Comparison of ENCODE assay signal across 8 cellular contexts in the genomic region with DNA sequence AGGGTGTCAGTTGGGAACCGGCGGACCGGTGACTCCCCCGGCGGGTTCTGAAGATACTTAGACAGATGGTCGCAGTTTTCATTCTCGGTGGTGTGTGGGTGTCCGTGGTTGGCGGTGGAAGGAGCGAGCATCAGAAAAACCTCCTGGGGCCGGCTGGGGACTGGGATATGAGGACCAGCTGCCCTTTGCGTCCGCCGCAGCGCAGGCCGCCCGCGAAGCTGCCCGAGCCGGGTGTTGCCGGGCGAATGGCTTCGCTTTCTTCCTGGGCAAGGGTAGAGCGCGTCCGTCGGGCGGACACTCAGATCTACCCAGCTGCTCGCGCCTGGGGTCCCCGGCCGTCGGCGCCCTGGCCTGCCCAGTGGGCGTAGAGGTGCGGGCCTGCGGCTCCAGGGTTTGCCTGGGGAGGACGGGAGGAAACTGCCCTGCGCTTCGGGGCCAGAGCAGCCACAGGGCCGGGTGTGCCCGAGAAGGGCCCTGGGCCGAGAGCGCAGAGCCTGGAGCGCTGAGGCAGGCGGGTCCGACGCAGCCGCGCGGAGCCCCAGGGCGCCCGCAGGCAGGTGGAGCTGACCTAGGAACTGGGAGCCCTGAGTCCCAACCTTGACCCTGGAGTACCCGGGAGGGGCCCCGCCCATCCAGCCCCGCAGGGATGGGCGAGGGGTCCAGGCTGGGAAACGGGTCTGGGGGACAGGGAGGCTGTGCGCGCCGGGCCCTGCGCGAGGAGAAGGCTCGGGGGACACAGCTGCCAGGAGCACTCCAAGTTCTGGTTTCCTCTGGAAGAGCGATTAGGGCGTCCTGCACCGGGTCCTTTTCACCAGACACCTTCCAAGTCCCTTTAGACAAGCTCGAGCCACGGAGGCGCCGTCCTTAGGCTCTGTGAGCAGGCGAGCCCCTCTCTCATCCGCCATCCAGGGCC. TPM values are rescaled to one million over a fixed set of nuclear protein-coding genes. Genes with fewer than 3 reads are reported as not detected.
DNase-seq lines count a peak whose midpoint lies in the region; ATAC-seq, FAIRE-seq and TF ChIP-seq lines count a peak whose summit lies in the region.
"Had no signal": no experiment of that assay in that cellular context is flagged by ENCODE, and none has a peak within 500 bp of the region (broad histone marks: within the 10 kb centered on the region; RNA-seq: fewer than 3 reads in every experiment).

No MANE protein-coding gene starts in this region.

- H3K4me3 Mint-ChIP-seq in mesothelial cell of epicardium, result peak overlapping the region; percentile 74

- H2AFZ ChIP-seq in PC-3 (ENCODE audit: low read length), result no peak overlapping the region
- H2AFZ ChIP-seq in endothelial cell of umbilical vein (ENCODE audit: low read depth, low read length), result no peak overlapping the region

- no peak for TF ChIP-seq EP300 in tibial nerve (IDR thresholded peaks at IDR 0.05)

- H3K27ac ChIP-seq in PC-3 (ENCODE audit: low read length) (no peak overlapping the region), endothelial cell of umbilical vein (ENCODE audit: insufficient read depth, low read depth, low read length) (no peak overlapping the region), tibial nerve (peak overlapping the region in 3 of 4 donors; percentile 44 to 89 (median 55)), small intestine (ENCODE audit: low read depth in 1 of 2, low read length in 1 of 2) (peak overlapping the region in 1 of 2 donors; percentile 4)
- H3K27ac ChIP-seq: SJCRH30 had no signal

- BruUV-seq in PC-3 (replicated peaks; lab: Mats Ljungman, UMichigan) (no TSS peak), endothelial cell of umbilical vein (replicated peaks; lab: Mats Ljungman, UMichigan) (no TSS peak)

- FAIRE-seq in endothelial cell of umbilical vein (lab: Jason Lieb, UNC) (no peak), small intestine (lab: Jason Lieb, UNC) (no peak)

- peak overlapping the region; percentile 16 for H3K27ac Mint-ChIP-seq in mesothelial cell of epicardium

- peaks cover 83% of the 10 kb centered on the region for H3K27me3 Mint-ChIP-seq in mesothelial cell of epicardium (ENCODE audit: low read depth)

- H3K4me1 ChIP-seq in PC-3 (ENCODE audit: insufficient read depth, low read length) (no peaks in the 10 kb centered on the region), endothelial cell of umbilical vein (ENCODE audit: control insufficient read depth, extremely low read depth, insufficient read depth, low read length) (peaks cover 4% of the 10 kb centered on the region), tibial nerve (peaks cover 0 to 39% (median 7%) of the 10 kb centered on the region in 4 donors), small intestine (ENCODE audit: control insufficient read depth in 2 of 2, insufficient read depth in 1 of 2, low read depth in 1 of 2, low read length in 1 of 2) (no peaks in the 10 kb centered on the region)
- H3K4me1 ChIP-seq: SJCRH30 had no signal

- intact Hi-C loops in PC-3 (cut with micrococcal nuclease), result no loop called here
- intact Hi-C loops in endothelial cell of umbilical vein (cut with micrococcal nuclease), result loop anchor here (1.0 to 5.0 kb wide), 2 partner anchors 47 to 553 kb away; a partner anchor contains a TSS

- H4K20me1 ChIP-seq in PC-3 (ENCODE audit: low read length) (no peaks in the 10 kb centered on the region), endothelial cell of umbilical vein (replicated peaks; ENCODE audit: control insufficient read depth, extremely low read depth, insufficient read depth, low read length) (no peaks in the 10 kb centered on the region)

- 5 to 8% methylated on average over 44 to 45 of the region's 73 CpGs for WGBS in tibial nerve, 2 donors
- WGBS in small intestine, 3 donors, result 6 to 15% (median 10%) methylated on average over 67 to 73 of the region's 73 CpGs

- dilution Hi-C loops in endothelial cell of umbilical vein (cut with MboI; ENCODE audit: extremely low pct_ligation_motif_present, low sequenced_read_pairs), result no loop called here

- TF ChIP-seq POLR2A in endothelial cell of umbilical vein (IDR thresholded peaks at IDR 0.05; ENCODE audit: low read depth, low read length) (no peak), tibial nerve (IDR thresholded peaks at IDR 0.05) (no peak)

- H3K4me3 ChIP-seq in PC-3 (ENCODE audit: low read length), result peak overlapping the region; percentile 58
- peak overlapping the region; percentile 24 to 46 (median 35) for H3K4me3 ChIP-seq in endothelial cell of umbilical vein (replicated peaks in 1 of 3; ENCODE audit: insufficient read depth in 1 of 3, low read depth in 1 of 3, low read length in 3 of 3)
- peak overlapping the region; percentile 41 to 61 (median 50) for H3K4me3 ChIP-seq in tibial nerve
- H3K4me3 ChIP-seq in small intestine (ENCODE audit: low read depth in 1 of 2, low read length in 2 of 2), result peak overlapping the region in 1 of 2 donors; percentile 26
- H3K4me3 ChIP-seq: SJCRH30 had no signal

- H3K36me3 Mint-ChIP-seq in mesothelial cell of epicardium, result no peaks in the 10 kb centered on the region

- H3K9me2 ChIP-seq in PC-3 (replicated peaks; ENCODE audit: low read length), result no peaks in the 10 kb centered on the region

- no peaks in the 10 kb centered on the region for H3K9me1 ChIP-seq in endothelial cell of umbilical vein (replicated peaks; ENCODE audit: control insufficient read depth, extremely low read depth, insufficient read depth, low read length)

- no peaks in the 10 kb centered on the region for H3F3A ChIP-seq in PC-3 (ENCODE audit: low read length, unreplicated experiment)

- H3K36me3 ChIP-seq in PC-3 (ENCODE audit: low read depth, low read length) (no peaks in the 10 kb centered on the region), endothelial cell of umbilical vein (ENCODE audit: control insufficient read depth in 2 of 2, extremely low read depth in 1 of 2, insufficient read depth in 2 of 2, low read length in 2 of 2) (no peaks in the 10 kb centered on the region), tibial nerve (no peaks in the 10 kb centered on the region), small intestine (ENCODE audit: control insufficient read depth in 2 of 2, insufficient read depth in 2 of 2, low read length in 2 of 2) (no peaks in the 10 kb centered on the region)
- H3K36me3 ChIP-seq: SJCRH30 had no signal

- H3K79me2 ChIP-seq in PC-3 (ENCODE audit: low read length) (no peaks in the 10 kb centered on the region), endothelial cell of umbilical vein (ENCODE audit: control insufficient read depth, insufficient read depth, low read length) (no peaks in the 10 kb centered on the region)

- H3K9me3 ChIP-seq in PC-3 (ENCODE audit: low read length) (no peaks in the 10 kb centered on the region), endothelial cell of umbilical vein (replicated peaks; ENCODE audit: control insufficient read depth, insufficient read depth, low read length) (no peaks in the 10 kb centered on the region), tibial nerve (no peaks in the 10 kb centered on the region), small intestine (ENCODE audit: control insufficient read depth, low read depth) (peaks cover 1% of the 10 kb centered on the region)
- H3K9me3 ChIP-seq: SJCRH30 had no signal

- DNase-seq in PC-3 (no peak), endothelial cell of umbilical vein (ENCODE audit: low read depth, low spot score) (peak; percentile 26), mesothelial cell of epicardium (ENCODE audit: low spot score in 2 of 2, unreplicated experiment in 2 of 2) (no peak), tibial nerve (ENCODE audit: low spot score in 2 of 2) (no peak), A172 (ENCODE audit: low spot score) (no peak), NCI-H2029 treated with DMSO at 0.1 percent for 48 hours (lab: John Stamatoyannopoulos, UW) (no peak), small intestine (no peak)
- DNase-seq: SJCRH30 had no signal

- no peaks in the 10 kb centered on the region for H3K27me3 ChIP-seq in PC-3 (ENCODE audit: low read length)
- peaks cover 14 to 29% of the 10 kb centered on the region in 2 experiments for H3K27me3 ChIP-seq in endothelial cell of umbilical vein (ENCODE audit: control insufficient read depth in 2 of 2, insufficient read depth in 2 of 2, low read length in 2 of 2)
- peaks cover 0 to 64% of the 10 kb centered on the region in 2 donors for H3K27me3 ChIP-seq in tibial nerve
- H3K27me3 ChIP-seq in small intestine (ENCODE audit: control insufficient read depth in 2 of 2, insufficient read depth in 2 of 2, low read length in 2 of 2), result peaks cover 12 to 38% of the 10 kb centered on the region in 2 donors

- peaks cover 23% of the 10 kb centered on the region for H3K4me1 Mint-ChIP-seq in mesothelial cell of epicardium

- H3K9me3 Mint-ChIP-seq in mesothelial cell of epicardium, result no peaks in the 10 kb centered on the region

- CTCF ChIA-PET in PC-3 (lab: Charles Lee) (no interaction called here), endothelial cell of umbilical vein (lab: Charles Lee) (interaction anchor here (1.4 to 3.1 kb wide), 5 partner anchors 8 to 96 kb away, joined by 4 to 14 read pairs (median 9); no protein-coding TSS in a partner anchor)

- H3K9ac ChIP-seq in PC-3 (ENCODE audit: low read length) (peak overlapping the region; percentile 20; the same call in 1 of the 2 replicates), endothelial cell of umbilical vein (replicated peaks; ENCODE audit: extremely low read depth, insufficient read depth, low read length) (no peak overlapping the region)

- POLR2A ChIA-PET in PC-3 (lab: Charles Lee; ENCODE audit: unreplicated experiment) (no interaction called here), endothelial cell of umbilical vein (lab: Charles Lee) (no interaction called here)

- ATAC-seq in PC-3, result peak; percentile 31; the same call in 1 of the 2 replicates

- peak overlapping the region; percentile 56 for H3K4me2 ChIP-seq in PC-3 (ENCODE audit: low read length)
- peak overlapping the region; percentile 67 for H3K4me2 ChIP-seq in endothelial cell of umbilical vein (ENCODE audit: insufficient read depth, low read length)

- no peak for TF ChIP-seq CTCF in PC-3 (conservative IDR thresholded peaks at IDR 0.05; ENCODE audit: low read depth, low read length)
- TF ChIP-seq CTCF in endothelial cell of umbilical vein (IDR thresholded peaks at IDR 0.05; ENCODE audit: extremely low read depth in 1 of 2, insufficient read depth in 1 of 2, low read depth in 1 of 2, low read length in 2 of 2), result no peak
- TF ChIP-seq CTCF in mesothelial cell of epicardium (IDR thresholded peaks at IDR 0.05; ENCODE audit: unreplicated experiment), result no peak
- TF ChIP-seq CTCF in tibial nerve (IDR thresholded peaks at IDR 0.05), result no peak

RNA-seq across cellular contexts. Expression of a gene that starts 1.3 kb away (rescaled TPM):
- total RNA-seq in PC-3 (2014; rRNA removed) (4.4 and 5.8 TPM in 2 replicates), endothelial cell of umbilical vein (1.2 and 2.3 TPM in 2 replicates), mesothelial cell of epicardium (17.8 to 19.6 TPM (median 18.6 TPM) in 3 replicates), tibial nerve (100 to 1,000 TPM in 3 of 4 donors, 10 to 100 TPM in 1; 72.5 to 140 (median 106) TPM)
- polyA plus RNA-seq in endothelial cell of umbilical vein (2.7 and 3.4 TPM in 2 replicates), small intestine (1 to 10 TPM in 2 of 3 donors, not detected in 1; 3.0 to 7.9 TPM)
- polyA plus RNA-seq in endothelial cell of umbilical vein (2011; cell fraction: cytosol; rRNA removed), result 2.8 TPM in 2 replicates
- 0.95 and 1.5 TPM in 2 replicates for polyA plus RNA-seq in endothelial cell of umbilical vein (2011; cell fraction: nucleus; rRNA removed)
- polyA plus RNA-seq in endothelial cell of umbilical vein (2012), result 1.6 and 2.1 TPM in 2 replicates
- polyA minus RNA-seq in endothelial cell of umbilical vein, result 0.51 and 1.4 TPM in 2 replicates
- 4.2 TPM for polyA minus RNA-seq in endothelial cell of umbilical vein (2011; cell fraction: cytosol; rRNA and poly(A)+ RNA removed)
- 1.0 and 2.6 TPM in 2 replicates for polyA minus RNA-seq in endothelial cell of umbilical vein (2011; cell fraction: nucleus; rRNA and poly(A)+ RNA removed)
- 32.3 and 38.8 TPM in 2 replicates for total RNA-seq in A172 (2014; rRNA removed; shearing (Covaris generic))
- total RNA-seq: SJCRH30 had no signal

Comparison
In these comparisons a context has a peak if more than half of its experiments do, and no peak if none do; other contexts are left out.
1. H3K27ac ChIP-seq: peak in tibial nerve (3 of 4); none in PC-3 (single experiment) and endothelial cell of umbilical vein (single experiment).